Comparison of ENCODE assay signal across 26 cellular contexts in genomic region chr11:67497656-67498291, GRCh38. TPM values are rescaled to one million over a fixed set of nuclear protein-coding genes. Genes with fewer than 3 reads are reported as not detected.
"Had no signal": no experiment of that assay in that cellular context is flagged by ENCODE, and none has a peak within 500 bp of the region (broad histone marks: within the 10 kb centered on the region; RNA-seq: fewer than 3 reads in every experiment).

No MANE protein-coding gene starts in this region.

- H3K4me1 ChIP-seq: gastrocnemius medialis, pancreas, right lobe of liver, tibial artery, upper lobe of left lung, uterus had no signal

- ATAC-seq: esophagus mucosa; gastrocnemius medialis; naive thymus-derived CD4-positive, alpha-beta T cell; pancreas; stimulated activated memory B cell treated with anti-CD40 and anti-IgM and Interleukin-4, amounts not matched to agents 10 μg/mL and 1 μg/mL and 100 μg/mL, for 72 hours had no signal

- DNase-seq: effector memory CD4-positive, alpha-beta T cell; gastrocnemius medialis; immature natural killer cell; left cardiac atrium; naive thymus-derived CD4-positive, alpha-beta T cell; nucleus accumbens; retina; stimulated activated CD4-positive, alpha-beta T cell treated with anti-CD3 and anti-CD28 coated beads, Interleukin-4, amount 100 ng/mL, for 1 hour; stimulated activated CD8-positive, alpha-beta memory T cell treated with anti-CD3 and anti-CD28 coated beads, Interleukin-4, amount 100 ng/mL, for 48 hours; tibial artery; uterus had no signal

- H3K27ac ChIP-seq: pancreas, right lobe of liver, tibial artery, upper lobe of left lung, uterus had no signal

- H3K4me3 ChIP-seq: gastrocnemius medialis, pancreas, right lobe of liver, tibial artery, upper lobe of left lung, uterus had no signal

- H3K27ac Mint-ChIP-seq: immature natural killer cell; progenitor cell of endocrine pancreas; stimulated activated memory B cell treated with anti-CD40 and anti-IgM and Interleukin-4, amounts not matched to agents 10 μg/mL and 1 μg/mL and 100 μg/mL, for 72 hours; stimulated activated naive CD8-positive, alpha-beta T cell treated with anti-CD3 and anti-CD28 coated beads, Interleukin-15, Interleukin-2, amounts not matched to agents 100 ng/mL and 50 ng/mL, for 24 hours had no signal

- H3K9me3 ChIP-seq: gastrocnemius medialis, pancreas, right lobe of liver, tibial artery, upper lobe of left lung, uterus had no signal

- H3K4me3 Mint-ChIP-seq: immature natural killer cell; naive thymus-derived CD4-positive, alpha-beta T cell; neural crest cell; stimulated activated memory B cell treated with anti-CD40 and anti-IgM and Interleukin-4, amounts not matched to agents 10 μg/mL and 1 μg/mL and 100 μg/mL, for 72 hours; stimulated activated naive CD8-positive, alpha-beta T cell treated with anti-CD3 and anti-CD28 coated beads, Interleukin-15, Interleukin-2, amounts not matched to agents 100 ng/mL and 50 ng/mL, for 24 hours had no signal

- H3K9me3 Mint-ChIP-seq: immature natural killer cell; neural crest cell; stimulated activated memory B cell treated with anti-CD40 and anti-IgM and Interleukin-4, amounts not matched to agents 10 μg/mL and 1 μg/mL and 100 μg/mL, for 72 hours; stimulated activated naive CD8-positive, alpha-beta T cell treated with anti-CD3 and anti-CD28 coated beads, Interleukin-15, Interleukin-2, amounts not matched to agents 100 ng/mL and 50 ng/mL, for 24 hours had no signal

- H3K27me3 ChIP-seq: gastrocnemius medialis, pancreas, right lobe of liver, tibial artery, upper lobe of left lung, uterus had no signal

- H3K36me3 ChIP-seq: pancreas, uterus had no signal

- H3K27me3 Mint-ChIP-seq: naive thymus-derived CD4-positive, alpha-beta T cell; stimulated activated memory B cell treated with anti-CD40 and anti-IgM and Interleukin-4, amounts not matched to agents 10 μg/mL and 1 μg/mL and 100 μg/mL, for 72 hours; stimulated activated naive CD8-positive, alpha-beta T cell treated with anti-CD3 and anti-CD28 coated beads, Interleukin-15, Interleukin-2, amounts not matched to agents 100 ng/mL and 50 ng/mL, for 24 hours had no signal

RNA-seq across cellular contexts. Expression of gene CABP2, which starts 25.5 kb away (rescaled TPM):
- total RNA-seq: esophagus mucosa; fibroblast of villous mesenchyme; gastrocnemius medialis; left cardiac atrium; liver; lung microvascular endothelial cell; mesenteric fat pad; mononuclear cell; naive thymus-derived CD4-positive, alpha-beta T cell; neural crest cell; pancreas; progenitor cell of endocrine pancreas; right lobe of liver; temporal lobe; upper lobe of left lung; uterus had no signal
- polyA plus RNA-seq: immature natural killer cell; keratinocyte; liver; naive thymus-derived CD4-positive, alpha-beta T cell; pancreas had no signal
